ENCODE assay signal across 7 cellular contexts in genomic region chr19:14301150-14301549, GRCh38.
"Had no signal": no experiment of that assay in that cellular context is flagged by ENCODE, and none has a peak within 500 bp of the region (broad histone marks: within the 10 kb centered on the region; RNA-seq: fewer than 3 reads in every experiment).

No MANE protein-coding gene starts in this region.

- DNase-seq: H7, KG1 had no signal

- H3K27ac Mint-ChIP-seq: GM23338, IgD-negative memory B cell had no signal

- H2AFZ ChIP-seq: GM23338 had no signal

- H3K4me3 ChIP-seq: GM23338, HAP-1 had no signal

- H3K36me3 ChIP-seq: HAP-1 had no signal

- H3K36me3 Mint-ChIP-seq: IgD-negative memory B cell had no signal

- H3K4me3 Mint-ChIP-seq: GM23338, IgD-negative memory B cell had no signal

- H3K27me3 Mint-ChIP-seq: IgD-negative memory B cell had no signal

- ATAC-seq: GM23338, HCT116 had no signal

- FAIRE-seq: HTR-8/SVneo had no signal

- H3K4me1 ChIP-seq: HAP-1 had no signal

- H3K9me3 ChIP-seq: HAP-1 had no signal

- H3K4me1 Mint-ChIP-seq: IgD-negative memory B cell had no signal

- H3K4me2 ChIP-seq: GM23338 had no signal

- H3K9me3 Mint-ChIP-seq: IgD-negative memory B cell had no signal
